33 cellular contexts compared by ENCODE assay signal in genomic region chr13:51020600-51020999, GRCh38.
"Had no signal": no experiment of that assay in that cellular context is flagged by ENCODE, and none has a peak within 500 bp of the region (broad histone marks: within the 10 kb centered on the region; RNA-seq: fewer than 3 reads in every experiment).

No MANE protein-coding gene starts in this region.

- H3K27me3 Mint-ChIP-seq: type B pancreatic cell had no signal

- H2AFZ ChIP-seq: parathyroid adenoma had no signal

- DNase-seq: naive thymus-derived CD4-positive, alpha-beta T cell; natural killer cell; nucleus accumbens; ovary; posterior cingulate gyrus; psoas muscle; right cardiac atrium; spleen; stimulated activated CD4-positive, alpha-beta T cell treated with anti-CD3 and anti-CD28 coated beads, Interleukin-12 subunit alpha, Interleukin-12 subunit beta, amount 100 ng/mL, for 4 hours; stimulated activated CD4-positive, alpha-beta T cell treated with anti-CD3 and anti-CD28 coated beads, Interleukin-1b, Interleukin-23, amount 100 ng/mL, for 48 hours; stimulated activated CD4-positive, alpha-beta T cell treated with anti-CD3 and anti-CD28 coated beads, Interleukin-4, amount 100 ng/mL, for 1 hour; stimulated activated CD4-positive, alpha-beta T cell treated with anti-CD3 and anti-CD28 coated beads, Interleukin-4, amount 100 ng/mL, for 4 hours; stimulated activated CD8-positive, alpha-beta memory T cell treated with anti-CD3 and anti-CD28 coated beads, Interleukin-4, amount 100 ng/mL, for 48 hours; stimulated activated naive CD4-positive, alpha-beta T cell; stimulated activated naive CD8-positive, alpha-beta T cell treated with anti-CD3 and anti-CD28 coated beads, Interleukin-15, amount 100 ng/mL, for 72 hours; stimulated activated naive CD8-positive, alpha-beta T cell treated with anti-CD3 and anti-CD28 coated beads, Interleukin-15, Interleukin-2, amounts not matched to agents 100 U/mL and 50 U/mL, for 24 hours; substantia nigra; testis; tibial artery; transverse colon; upper lobe of right lung; uterus had no signal

- H3K9me3 ChIP-seq: neutrophil, ovary, testis, transverse colon, uterus had no signal

- H3K9me3 Mint-ChIP-seq: natural killer cell had no signal

- ATAC-seq: naive thymus-derived CD4-positive, alpha-beta T cell; natural killer cell; psoas muscle; right cardiac atrium; sciatic nerve; stimulated activated memory B cell treated with anti-CD40 and anti-IgM and Interleukin-4, amounts not matched to agents 10 μg/mL and 1 μg/mL and 100 μg/mL, for 72 hours; stimulated activated naive CD8-positive, alpha-beta T cell treated with anti-CD3 and anti-CD28 coated beads, Interleukin-15, amount 100 ng/mL, for 72 hours; stimulated activated naive CD8-positive, alpha-beta T cell treated with anti-CD3 and anti-CD28 coated beads, Interleukin-15, Interleukin-2, amounts not matched to agents 100 U/mL and 50 U/mL, for 24 hours; upper lobe of right lung had no signal

- H3K27ac Mint-ChIP-seq: naive thymus-derived CD4-positive, alpha-beta T cell; natural killer cell; nephron; progenitor cell of endocrine pancreas; stimulated activated memory B cell treated with anti-CD40 and anti-IgM and Interleukin-4, amounts not matched to agents 10 μg/mL and 1 μg/mL and 100 μg/mL, for 72 hours; stimulated activated naive CD8-positive, alpha-beta T cell treated with anti-CD3 and anti-CD28 coated beads, Interleukin-15, amount 100 ng/mL, for 72 hours; type B pancreatic cell had no signal

- H3K79me2 ChIP-seq: parathyroid adenoma had no signal

- H3K36me3 ChIP-seq: neutrophil, ovary, suprapubic skin, tibial artery, transverse colon, upper lobe of right lung, uterus had no signal

- H3K4me3 ChIP-seq: ovary, psoas muscle, skin epidermis, smooth muscle cell, spleen, suprapubic skin, testis, tibial artery, transverse colon, upper lobe of right lung, uterus had no signal

- H3K36me3 Mint-ChIP-seq: natural killer cell; stimulated activated memory B cell treated with anti-CD40 and anti-IgM and Interleukin-4, amounts not matched to agents 10 μg/mL and 1 μg/mL and 100 μg/mL, for 72 hours; type B pancreatic cell had no signal

- H3K4me2 ChIP-seq: smooth muscle cell had no signal

- H3K27ac ChIP-seq: neutrophil, ovary, parathyroid adenoma, psoas muscle, skin epidermis, spleen, suprapubic skin, testis, tibial artery, transverse colon, upper lobe of right lung, uterus had no signal

- H3K4me1 ChIP-seq: parathyroid adenoma, psoas muscle, spleen, suprapubic skin, testis, tibial artery, transverse colon, upper lobe of right lung, uterus had no signal

- H3K9ac ChIP-seq: parathyroid adenoma had no signal

- H3K4me3 Mint-ChIP-seq: naive thymus-derived CD4-positive, alpha-beta T cell; natural killer cell; nephron; neural crest cell; stimulated activated memory B cell treated with anti-CD40 and anti-IgM and Interleukin-4, amounts not matched to agents 10 μg/mL and 1 μg/mL and 100 μg/mL, for 72 hours; stimulated activated naive CD8-positive, alpha-beta T cell treated with anti-CD3 and anti-CD28 coated beads, Interleukin-15, amount 100 ng/mL, for 72 hours; type B pancreatic cell had no signal

- H3K4me1 Mint-ChIP-seq: naive thymus-derived CD4-positive, alpha-beta T cell; natural killer cell; neural crest cell; stimulated activated memory B cell treated with anti-CD40 and anti-IgM and Interleukin-4, amounts not matched to agents 10 μg/mL and 1 μg/mL and 100 μg/mL, for 72 hours; stimulated activated naive CD8-positive, alpha-beta T cell treated with anti-CD3 and anti-CD28 coated beads, Interleukin-15, amount 100 ng/mL, for 72 hours had no signal

- H3K27me3 ChIP-seq: neutrophil, ovary, spleen, testis, tibial artery, transverse colon, upper lobe of right lung, uterus had no signal
